ENCODE assay signal across 1 cellular context in the genomic region with DNA sequence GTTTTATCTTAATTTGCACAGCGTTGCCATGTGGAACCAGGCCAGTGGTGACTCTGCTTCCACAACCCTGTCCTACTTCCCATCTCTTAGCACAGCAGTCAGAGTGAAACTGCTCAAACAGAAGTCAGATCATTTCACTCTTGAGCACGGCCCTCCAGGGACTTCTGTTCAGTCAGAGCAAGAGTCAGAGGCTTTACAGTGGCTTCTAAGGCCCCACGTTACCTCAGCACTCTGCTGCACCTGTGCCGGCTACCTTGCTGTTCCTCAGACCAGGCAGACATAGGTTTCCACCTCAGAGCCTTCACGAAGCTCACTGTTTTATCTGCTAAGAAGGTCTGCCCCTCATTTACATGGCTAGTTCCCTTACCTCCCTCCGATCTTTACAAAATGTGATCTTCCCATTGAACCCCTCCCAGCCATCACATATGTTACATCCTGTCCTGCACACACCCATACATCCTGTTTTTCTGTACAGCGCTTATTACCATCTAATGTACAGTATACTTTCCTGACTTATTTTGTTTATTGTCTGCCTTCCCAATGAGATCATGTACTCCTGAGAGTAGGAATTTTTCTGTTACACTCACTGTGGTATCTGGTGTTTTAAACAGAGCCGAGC.
TF ChIP-seq lines count a peak whose summit lies in the region.

No MANE protein-coding gene starts in this region.

TF ChIP-seq in GM12878, 131 proteins besides CTCF, POLR2A, EP300 and RAD21 (continued from another document and continues in another):
- TF ChIP-seq, protein P1, sequence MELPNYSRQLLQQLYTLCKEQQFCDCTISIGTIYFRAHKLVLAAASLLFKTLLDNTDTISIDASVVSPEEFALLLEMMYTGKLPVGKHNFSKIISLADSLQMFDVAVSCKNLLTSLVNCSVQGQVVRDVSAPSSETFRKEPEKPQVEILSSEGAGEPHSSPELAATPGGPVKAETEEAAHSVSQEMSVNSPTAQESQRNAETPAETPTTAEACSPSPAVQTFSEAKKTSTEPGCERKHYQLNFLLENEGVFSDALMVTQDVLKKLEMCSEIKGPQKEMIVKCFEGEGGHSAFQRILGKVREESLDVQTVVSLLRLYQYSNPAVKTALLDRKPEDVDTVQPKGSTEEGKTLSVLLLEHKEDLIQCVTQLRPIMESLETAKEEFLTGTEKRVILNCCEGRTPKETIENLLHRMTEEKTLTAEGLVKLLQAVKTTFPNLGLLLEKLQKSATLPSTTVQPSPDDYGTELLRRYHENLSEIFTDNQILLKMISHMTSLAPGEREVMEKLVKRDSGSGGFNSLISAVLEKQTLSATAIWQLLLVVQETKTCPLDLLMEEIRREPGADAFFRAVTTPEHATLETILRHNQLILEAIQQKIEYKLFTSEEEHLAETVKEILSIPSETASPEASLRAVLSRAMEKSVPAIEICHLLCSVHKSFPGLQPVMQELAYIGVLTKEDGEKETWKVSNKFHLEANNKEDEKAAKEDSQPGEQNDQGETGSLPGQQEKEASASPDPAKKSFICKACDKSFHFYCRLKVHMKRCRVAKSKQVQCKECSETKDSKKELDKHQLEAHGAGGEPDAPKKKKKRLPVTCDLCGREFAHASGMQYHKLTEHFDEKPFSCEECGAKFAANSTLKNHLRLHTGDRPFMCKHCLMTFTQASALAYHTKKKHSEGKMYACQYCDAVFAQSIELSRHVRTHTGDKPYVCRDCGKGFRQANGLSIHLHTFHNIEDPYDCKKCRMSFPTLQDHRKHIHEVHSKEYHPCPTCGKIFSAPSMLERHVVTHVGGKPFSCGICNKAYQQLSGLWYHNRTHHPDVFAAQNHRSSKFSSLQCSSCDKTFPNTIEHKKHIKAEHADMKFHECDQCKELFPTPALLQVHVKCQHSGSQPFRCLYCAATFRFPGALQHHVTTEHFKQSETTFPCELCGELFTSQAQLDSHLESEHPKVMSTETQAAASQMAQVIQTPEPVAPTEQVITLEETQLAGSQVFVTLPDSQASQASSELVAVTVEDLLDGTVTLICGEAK (IDR thresholded peaks at IDR 0.05; ENCODE audit: borderline replicate concordance): no peak
- TF ChIP-seq IKZF2 (IDR thresholded peaks at IDR 0.05): peak; percentile 93 to 97
- TF ChIP-seq, protein P2, sequence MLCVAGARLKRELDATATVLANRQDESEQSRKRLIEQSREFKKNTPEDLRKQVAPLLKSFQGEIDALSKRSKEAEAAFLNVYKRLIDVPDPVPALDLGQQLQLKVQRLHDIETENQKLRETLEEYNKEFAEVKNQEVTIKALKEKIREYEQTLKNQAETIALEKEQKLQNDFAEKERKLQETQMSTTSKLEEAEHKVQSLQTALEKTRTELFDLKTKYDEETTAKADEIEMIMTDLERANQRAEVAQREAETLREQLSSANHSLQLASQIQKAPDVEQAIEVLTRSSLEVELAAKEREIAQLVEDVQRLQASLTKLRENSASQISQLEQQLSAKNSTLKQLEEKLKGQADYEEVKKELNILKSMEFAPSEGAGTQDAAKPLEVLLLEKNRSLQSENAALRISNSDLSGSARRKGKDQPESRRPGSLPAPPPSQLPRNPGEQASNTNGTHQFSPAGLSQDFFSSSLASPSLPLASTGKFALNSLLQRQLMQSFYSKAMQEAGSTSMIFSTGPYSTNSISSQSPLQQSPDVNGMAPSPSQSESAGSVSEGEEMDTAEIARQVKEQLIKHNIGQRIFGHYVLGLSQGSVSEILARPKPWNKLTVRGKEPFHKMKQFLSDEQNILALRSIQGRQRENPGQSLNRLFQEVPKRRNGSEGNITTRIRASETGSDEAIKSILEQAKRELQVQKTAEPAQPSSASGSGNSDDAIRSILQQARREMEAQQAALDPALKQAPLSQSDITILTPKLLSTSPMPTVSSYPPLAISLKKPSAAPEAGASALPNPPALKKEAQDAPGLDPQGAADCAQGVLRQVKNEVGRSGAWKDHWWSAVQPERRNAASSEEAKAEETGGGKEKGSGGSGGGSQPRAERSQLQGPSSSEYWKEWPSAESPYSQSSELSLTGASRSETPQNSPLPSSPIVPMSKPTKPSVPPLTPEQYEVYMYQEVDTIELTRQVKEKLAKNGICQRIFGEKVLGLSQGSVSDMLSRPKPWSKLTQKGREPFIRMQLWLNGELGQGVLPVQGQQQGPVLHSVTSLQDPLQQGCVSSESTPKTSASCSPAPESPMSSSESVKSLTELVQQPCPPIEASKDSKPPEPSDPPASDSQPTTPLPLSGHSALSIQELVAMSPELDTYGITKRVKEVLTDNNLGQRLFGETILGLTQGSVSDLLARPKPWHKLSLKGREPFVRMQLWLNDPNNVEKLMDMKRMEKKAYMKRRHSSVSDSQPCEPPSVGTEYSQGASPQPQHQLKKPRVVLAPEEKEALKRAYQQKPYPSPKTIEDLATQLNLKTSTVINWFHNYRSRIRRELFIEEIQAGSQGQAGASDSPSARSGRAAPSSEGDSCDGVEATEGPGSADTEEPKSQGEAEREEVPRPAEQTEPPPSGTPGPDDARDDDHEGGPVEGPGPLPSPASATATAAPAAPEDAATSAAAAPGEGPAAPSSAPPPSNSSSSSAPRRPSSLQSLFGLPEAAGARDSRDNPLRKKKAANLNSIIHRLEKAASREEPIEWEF (IDR thresholded peaks at IDR 0.05; ENCODE audit: insufficient replicate concordance, low read depth, low read length): no peak
- TF ChIP-seq, protein P3, sequence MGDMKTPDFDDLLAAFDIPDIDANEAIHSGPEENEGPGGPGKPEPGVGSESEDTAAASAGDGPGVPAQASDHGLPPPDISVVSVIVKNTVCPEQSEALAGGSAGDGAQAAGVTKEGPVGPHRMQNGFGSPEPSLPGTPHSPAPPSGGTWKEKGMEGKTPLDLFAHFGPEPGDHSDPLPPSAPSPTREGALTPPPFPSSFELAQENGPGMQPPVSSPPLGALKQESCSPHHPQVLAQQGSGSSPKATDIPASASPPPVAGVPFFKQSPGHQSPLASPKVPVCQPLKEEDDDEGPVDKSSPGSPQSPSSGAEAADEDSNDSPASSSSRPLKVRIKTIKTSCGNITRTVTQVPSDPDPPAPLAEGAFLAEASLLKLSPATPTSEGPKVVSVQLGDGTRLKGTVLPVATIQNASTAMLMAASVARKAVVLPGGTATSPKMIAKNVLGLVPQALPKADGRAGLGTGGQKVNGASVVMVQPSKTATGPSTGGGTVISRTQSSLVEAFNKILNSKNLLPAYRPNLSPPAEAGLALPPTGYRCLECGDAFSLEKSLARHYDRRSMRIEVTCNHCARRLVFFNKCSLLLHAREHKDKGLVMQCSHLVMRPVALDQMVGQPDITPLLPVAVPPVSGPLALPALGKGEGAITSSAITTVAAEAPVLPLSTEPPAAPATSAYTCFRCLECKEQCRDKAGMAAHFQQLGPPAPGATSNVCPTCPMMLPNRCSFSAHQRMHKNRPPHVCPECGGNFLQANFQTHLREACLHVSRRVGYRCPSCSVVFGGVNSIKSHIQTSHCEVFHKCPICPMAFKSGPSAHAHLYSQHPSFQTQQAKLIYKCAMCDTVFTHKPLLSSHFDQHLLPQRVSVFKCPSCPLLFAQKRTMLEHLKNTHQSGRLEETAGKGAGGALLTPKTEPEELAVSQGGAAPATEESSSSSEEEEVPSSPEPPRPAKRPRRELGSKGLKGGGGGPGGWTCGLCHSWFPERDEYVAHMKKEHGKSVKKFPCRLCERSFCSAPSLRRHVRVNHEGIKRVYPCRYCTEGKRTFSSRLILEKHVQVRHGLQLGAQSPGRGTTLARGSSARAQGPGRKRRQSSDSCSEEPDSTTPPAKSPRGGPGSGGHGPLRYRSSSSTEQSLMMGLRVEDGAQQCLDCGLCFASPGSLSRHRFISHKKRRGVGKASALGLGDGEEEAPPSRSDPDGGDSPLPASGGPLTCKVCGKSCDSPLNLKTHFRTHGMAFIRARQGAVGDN (IDR thresholded peaks at IDR 0.05): peak; percentile 28; the same call in 1 of the 2 replicates
- TF ChIP-seq, protein P4, sequence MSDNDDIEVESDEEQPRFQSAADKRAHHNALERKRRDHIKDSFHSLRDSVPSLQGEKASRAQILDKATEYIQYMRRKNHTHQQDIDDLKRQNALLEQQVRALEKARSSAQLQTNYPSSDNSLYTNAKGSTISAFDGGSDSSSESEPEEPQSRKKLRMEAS (IDR thresholded peaks at IDR 0.05; ENCODE audit: low read depth, low read length): no peak
- TF ChIP-seq SREBF2 (IDR thresholded peaks at IDR 0.05; ENCODE audit: low read length): no peak
- peak; percentile 98 for TF ChIP-seq MEF2B (IDR thresholded peaks at IDR 0.05; ENCODE audit: partially characterized antibody, poor library complexity, severe bottlenecking)
- TF ChIP-seq SIN3A (IDR thresholded peaks at IDR 0.05; ENCODE audit: low read depth, low read length): no peak
- TF ChIP-seq, protein P5, sequence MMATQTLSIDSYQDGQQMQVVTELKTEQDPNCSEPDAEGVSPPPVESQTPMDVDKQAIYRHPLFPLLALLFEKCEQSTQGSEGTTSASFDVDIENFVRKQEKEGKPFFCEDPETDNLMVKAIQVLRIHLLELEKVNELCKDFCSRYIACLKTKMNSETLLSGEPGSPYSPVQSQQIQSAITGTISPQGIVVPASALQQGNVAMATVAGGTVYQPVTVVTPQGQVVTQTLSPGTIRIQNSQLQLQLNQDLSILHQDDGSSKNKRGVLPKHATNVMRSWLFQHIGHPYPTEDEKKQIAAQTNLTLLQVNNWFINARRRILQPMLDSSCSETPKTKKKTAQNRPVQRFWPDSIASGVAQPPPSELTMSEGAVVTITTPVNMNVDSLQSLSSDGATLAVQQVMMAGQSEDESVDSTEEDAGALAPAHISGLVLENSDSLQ (IDR thresholded peaks at IDR 0.05): peak; percentile 22; the same call in 1 of the 2 replicates
- TF ChIP-seq IRF4 (IDR thresholded peaks at IDR 0.05; ENCODE audit: low read depth, low read length): peak; percentile 99
- TF ChIP-seq, protein P6, sequence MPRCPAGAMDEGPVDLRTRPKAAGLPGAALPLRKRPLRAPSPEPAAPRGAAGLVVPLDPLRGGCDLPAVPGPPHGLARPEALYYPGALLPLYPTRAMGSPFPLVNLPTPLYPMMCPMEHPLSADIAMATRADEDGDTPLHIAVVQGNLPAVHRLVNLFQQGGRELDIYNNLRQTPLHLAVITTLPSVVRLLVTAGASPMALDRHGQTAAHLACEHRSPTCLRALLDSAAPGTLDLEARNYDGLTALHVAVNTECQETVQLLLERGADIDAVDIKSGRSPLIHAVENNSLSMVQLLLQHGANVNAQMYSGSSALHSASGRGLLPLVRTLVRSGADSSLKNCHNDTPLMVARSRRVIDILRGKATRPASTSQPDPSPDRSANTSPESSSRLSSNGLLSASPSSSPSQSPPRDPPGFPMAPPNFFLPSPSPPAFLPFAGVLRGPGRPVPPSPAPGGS (IDR thresholded peaks at IDR 0.05; ENCODE audit: borderline replicate concordance, insufficient read depth, low read depth, low read length, poor library complexity, severe bottlenecking): peak; percentile 93
- TF ChIP-seq, protein P7, sequence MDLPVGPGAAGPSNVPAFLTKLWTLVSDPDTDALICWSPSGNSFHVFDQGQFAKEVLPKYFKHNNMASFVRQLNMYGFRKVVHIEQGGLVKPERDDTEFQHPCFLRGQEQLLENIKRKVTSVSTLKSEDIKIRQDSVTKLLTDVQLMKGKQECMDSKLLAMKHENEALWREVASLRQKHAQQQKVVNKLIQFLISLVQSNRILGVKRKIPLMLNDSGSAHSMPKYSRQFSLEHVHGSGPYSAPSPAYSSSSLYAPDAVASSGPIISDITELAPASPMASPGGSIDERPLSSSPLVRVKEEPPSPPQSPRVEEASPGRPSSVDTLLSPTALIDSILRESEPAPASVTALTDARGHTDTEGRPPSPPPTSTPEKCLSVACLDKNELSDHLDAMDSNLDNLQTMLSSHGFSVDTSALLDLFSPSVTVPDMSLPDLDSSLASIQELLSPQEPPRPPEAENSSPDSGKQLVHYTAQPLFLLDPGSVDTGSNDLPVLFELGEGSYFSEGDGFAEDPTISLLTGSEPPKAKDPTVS (IDR thresholded peaks at IDR 0.05; ENCODE audit: low read depth, low read length): no peak
- TF ChIP-seq CREM (IDR thresholded peaks at IDR 0.05; ENCODE audit: low read depth): peak; percentile 94
- peak; percentile 84 for TF ChIP-seq GATAD2B (conservative IDR thresholded peaks at IDR 0.05; ENCODE audit: low read depth)
- peak; percentile 99 for TF ChIP-seq PAX5 (IDR thresholded peaks at IDR 0.05; ENCODE audit: borderline replicate concordance, low read depth, low read length)
- peak; percentile 94 for TF ChIP-seq RUNX3 (IDR thresholded peaks at IDR 0.05; ENCODE audit: low read length)
- TF ChIP-seq EED (IDR thresholded peaks at IDR 0.05; ENCODE audit: low read depth): peak; percentile 99
- TF ChIP-seq, protein P8, sequence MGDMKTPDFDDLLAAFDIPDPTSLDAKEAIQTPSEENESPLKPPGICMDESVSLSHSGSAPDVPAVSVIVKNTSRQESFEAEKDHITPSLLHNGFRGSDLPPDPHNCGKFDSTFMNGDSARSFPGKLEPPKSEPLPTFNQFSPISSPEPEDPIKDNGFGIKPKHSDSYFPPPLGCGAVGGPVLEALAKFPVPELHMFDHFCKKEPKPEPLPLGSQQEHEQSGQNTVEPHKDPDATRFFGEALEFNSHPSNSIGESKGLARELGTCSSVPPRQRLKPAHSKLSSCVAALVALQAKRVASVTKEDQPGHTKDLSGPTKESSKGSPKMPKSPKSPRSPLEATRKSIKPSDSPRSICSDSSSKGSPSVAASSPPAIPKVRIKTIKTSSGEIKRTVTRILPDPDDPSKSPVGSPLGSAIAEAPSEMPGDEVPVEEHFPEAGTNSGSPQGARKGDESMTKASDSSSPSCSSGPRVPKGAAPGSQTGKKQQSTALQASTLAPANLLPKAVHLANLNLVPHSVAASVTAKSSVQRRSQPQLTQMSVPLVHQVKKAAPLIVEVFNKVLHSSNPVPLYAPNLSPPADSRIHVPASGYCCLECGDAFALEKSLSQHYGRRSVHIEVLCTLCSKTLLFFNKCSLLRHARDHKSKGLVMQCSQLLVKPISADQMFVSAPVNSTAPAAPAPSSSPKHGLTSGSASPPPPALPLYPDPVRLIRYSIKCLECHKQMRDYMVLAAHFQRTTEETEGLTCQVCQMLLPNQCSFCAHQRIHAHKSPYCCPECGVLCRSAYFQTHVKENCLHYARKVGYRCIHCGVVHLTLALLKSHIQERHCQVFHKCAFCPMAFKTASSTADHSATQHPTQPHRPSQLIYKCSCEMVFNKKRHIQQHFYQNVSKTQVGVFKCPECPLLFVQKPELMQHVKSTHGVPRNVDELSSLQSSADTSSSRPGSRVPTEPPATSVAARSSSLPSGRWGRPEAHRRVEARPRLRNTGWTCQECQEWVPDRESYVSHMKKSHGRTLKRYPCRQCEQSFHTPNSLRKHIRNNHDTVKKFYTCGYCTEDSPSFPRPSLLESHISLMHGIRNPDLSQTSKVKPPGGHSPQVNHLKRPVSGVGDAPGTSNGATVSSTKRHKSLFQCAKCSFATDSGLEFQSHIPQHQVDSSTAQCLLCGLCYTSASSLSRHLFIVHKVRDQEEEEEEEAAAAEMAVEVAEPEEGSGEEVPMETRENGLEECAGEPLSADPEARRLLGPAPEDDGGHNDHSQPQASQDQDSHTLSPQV (IDR thresholded peaks at IDR 0.05): no peak
- peak; percentile 97 for TF ChIP-seq CBX5 (IDR thresholded peaks at IDR 0.05; ENCODE audit: low read depth)
- peak; percentile 50; the same call in 1 of the 2 replicates for TF ChIP-seq TAF1 (IDR thresholded peaks at IDR 0.05; ENCODE audit: borderline replicate concordance, low read depth, low read length)
- peak; percentile 79 for TF ChIP-seq SP1 (IDR thresholded peaks at IDR 0.05; ENCODE audit: low read depth, low read length)
- TF ChIP-seq TARDBP (IDR thresholded peaks at IDR 0.05; ENCODE audit: borderline replicate concordance): 0 out of 2 replicates have a peak, but pooled peaks have one; percentile 21
- TF ChIP-seq ATF7 (IDR thresholded peaks at IDR 0.05; ENCODE audit: low read depth): peak; percentile 75
- TF ChIP-seq MYB (IDR thresholded peaks at IDR 0.05; ENCODE audit: borderline replicate concordance, low read depth, low read length): no peak
